ENCODE assay signal across 8 cellular contexts in genomic region chr7:4641667-4642467, GRCh38. TPM values are rescaled to one million over a fixed set of nuclear protein-coding genes. Genes with fewer than 3 reads are reported as not detected.
A peak's percentile ranks its signal among the peaks of the same experiment; 100 is the strongest.
DNase-seq lines count a peak whose midpoint lies in the region; TF ChIP-seq lines count a peak whose summit lies in the region.

No MANE protein-coding gene starts in this region.

- H3K27me3 ChIP-seq in mucosa of rectum (ENCODE audit: control insufficient read depth in 2 of 2, insufficient read depth in 2 of 2, low read length in 2 of 2), result no peaks in the 10 kb centered on the region

- peaks cover 17% of the 10 kb centered on the region for H3K36me3 Mint-ChIP-seq in Calu3 (ENCODE audit: insufficient read depth, unreplicated experiment)

- H3K27me3 Mint-ChIP-seq in Calu3 (ENCODE audit: unreplicated experiment), result no peaks in the 10 kb centered on the region

- peak overlapping the region; percentile 81 to 84 for H3K9ac ChIP-seq in mucosa of rectum (ENCODE audit: low read depth in 1 of 2, low read length in 2 of 2)

- no peaks in the 10 kb centered on the region for H3K9me3 Mint-ChIP-seq in Calu3 (ENCODE audit: low read depth, unreplicated experiment)

- intact Hi-C loops in Calu3 (cut with micrococcal nuclease; ENCODE audit: unreplicated experiment), result loop anchor here (1.0 to 2.0 kb wide), 2 partner anchors 42 to 103 kb away; no protein-coding TSS in a partner anchor

- no peaks in the 10 kb centered on the region for H3K36me3 ChIP-seq in mucosa of rectum (ENCODE audit: control insufficient read depth in 2 of 2, insufficient read depth in 2 of 2, low read length in 2 of 2)

- H3K4me3 Mint-ChIP-seq in Calu3 (ENCODE audit: low read depth, unreplicated experiment), result peak overlapping the region; percentile 90

- peak overlapping the region; percentile 85 to 87 for H3K27ac ChIP-seq in mucosa of rectum (ENCODE audit: low read depth in 2 of 2, low read length in 2 of 2)

- peak overlapping the region; percentile 79 to 81 for H3K4me3 ChIP-seq in mucosa of rectum (ENCODE audit: low read length in 2 of 2)

- H3K27ac Mint-ChIP-seq in Calu3 (ENCODE audit: unreplicated experiment), result peak overlapping the region; percentile 76

- peak; percentile 20 for TF ChIP-seq CTCF in Calu3 (IDR thresholded peaks at IDR 0.05; ENCODE audit: unreplicated experiment)
- TF ChIP-seq CTCF in GM20000 (IDR thresholded peaks at IDR 0.05; ENCODE audit: extremely low read depth, missing control alignments), result peak; percentile 71

- no TSS peak for BruUV-seq in Calu3 (replicated peaks; lab: Mats Ljungman, UMichigan)

- H3K4me1 ChIP-seq in mucosa of rectum (ENCODE audit: control insufficient read depth in 2 of 2, insufficient read depth in 2 of 2, low read length in 2 of 2), result peaks cover 7 to 8% of the 10 kb centered on the region in 2 donors

- CTCF ChIA-PET in Calu3 (lab: Charles Lee), result interaction anchor here (0.5 to 2.1 kb wide), 15 partner anchors 9 to 1504 kb away, joined by 3 to 17 read pairs (median 3); partner anchors contain the start of genes AP5Z1 and FOXK1

- no peaks in the 10 kb centered on the region for H3K9me3 ChIP-seq in mucosa of rectum (ENCODE audit: control insufficient read depth in 2 of 2, low read length in 2 of 2)

- peak; percentile 97 for DNase-seq in Calu3
- peak; percentile 98 for DNase-seq in GM20000 (ENCODE audit: low spot score)
- DNase-seq in HS-5 (ENCODE audit: low read depth), result peak; percentile 91
- DNase-seq in NOMO-1 treated with DMSO at 0.1 percent for 48 hours (lab: John Stamatoyannopoulos, UW; ENCODE audit: unreplicated experiment), result peak; percentile 90
- DNase-seq in activated CD8-positive, alpha-beta memory T cell treated with anti-CD3 and anti-CD28 coated beads, Interleukin-2, amount 50 U/mL, for 4 hours, result peak; percentile 97
- DNase-seq in epidermal melanocyte (ENCODE audit: insufficient read length, low spot score), result peak; percentile 82
- DNase-seq in stimulated activated CD8-positive, alpha-beta memory T cell treated with anti-CD3 and anti-CD28 coated beads, Interleukin-4, amount 100 ng/mL, for 48 hours, result peak; percentile 97

- H3K4me1 Mint-ChIP-seq in Calu3 (ENCODE audit: low read depth, unreplicated experiment), result no peaks in the 10 kb centered on the region

RNA-seq across cellular contexts. Expression of gene FOXK1, which starts 40.2 kb away (rescaled TPM):
- total RNA-seq in Calu3 (2022), result 65.9 and 67.1 TPM in 2 replicates

Comparison
In these comparisons a context has a peak if more than half of its experiments do, and no peak if none do; other contexts are left out.
1. Peak in every context shown above with its lines: DNase-seq, H3K4me3 ChIP-seq and H3K27ac ChIP-seq.